9 cellular contexts compared by ENCODE assay signal in the genomic region with DNA sequence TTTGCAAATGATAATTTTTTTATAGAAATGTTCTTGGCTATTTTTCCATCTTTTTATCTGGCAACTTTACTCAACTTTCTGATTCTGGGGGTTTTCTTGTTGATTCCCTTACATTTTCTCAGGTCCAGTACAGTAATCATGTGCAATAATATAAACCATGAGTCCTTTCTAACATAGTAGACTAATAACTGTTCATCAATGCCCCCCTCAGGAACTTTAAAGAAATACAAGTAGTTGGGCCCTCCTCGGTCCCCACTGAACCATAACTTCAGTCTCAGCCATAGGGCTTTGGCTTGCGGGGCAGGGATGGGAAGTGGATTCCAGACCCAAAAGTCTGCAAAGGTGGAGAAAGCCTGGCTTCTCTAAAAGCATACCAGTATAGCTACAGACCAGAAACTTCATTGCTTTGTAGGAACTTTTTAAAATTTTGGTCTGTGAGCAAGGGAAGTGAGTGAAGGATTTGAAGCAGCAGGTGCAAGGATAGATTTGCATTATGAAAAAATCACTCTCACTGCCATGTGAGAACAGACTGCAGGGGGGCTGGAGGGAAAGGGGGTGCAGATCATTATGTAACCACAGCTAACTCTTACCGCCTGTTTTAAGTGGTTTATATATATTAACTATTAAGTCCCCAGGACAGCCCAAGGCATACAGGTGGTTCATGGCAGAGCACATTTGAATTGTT. TPM values are rescaled to one million over a fixed set of nuclear protein-coding genes. Genes with fewer than 3 reads are reported as not detected.
DNase-seq lines count a peak whose midpoint lies in the region; ATAC-seq, FAIRE-seq and TF ChIP-seq lines count a peak whose summit lies in the region.
"Had no signal": no experiment of that assay in that cellular context is flagged by ENCODE, and none has a peak within 500 bp of the region (broad histone marks: within the 10 kb centered on the region; RNA-seq: fewer than 3 reads in every experiment).

No MANE protein-coding gene starts in this region.

- H3K4me3 Mint-ChIP-seq in Calu3 (ENCODE audit: low read depth, unreplicated experiment), result no peak overlapping the region

- H3K36me3 ChIP-seq in PC-3 (ENCODE audit: low read depth, low read length), result no peaks in the 10 kb centered on the region
- H3K36me3 ChIP-seq in tibial nerve, result no peaks in the 10 kb centered on the region
- H3K36me3 ChIP-seq: upper lobe of left lung had no signal

- H4K20me1 ChIP-seq in PC-3 (ENCODE audit: low read length), result no peaks in the 10 kb centered on the region

- H3K36me3 Mint-ChIP-seq in Calu3 (ENCODE audit: insufficient read depth, unreplicated experiment), result no peaks in the 10 kb centered on the region

- no peaks in the 10 kb centered on the region for H3K9me3 Mint-ChIP-seq in Calu3 (ENCODE audit: low read depth, unreplicated experiment)

- TF ChIP-seq POLR2A in H54 (IDR thresholded peaks at IDR 0.05; ENCODE audit: low read depth, low read length) (no peak), tibial nerve (IDR thresholded peaks at IDR 0.05) (no peak)

- H3K27me3 Mint-ChIP-seq in Calu3 (ENCODE audit: unreplicated experiment), result peaks cover 85% of the 10 kb centered on the region

- BruUV-seq in Calu3 (replicated peaks; lab: Mats Ljungman, UMichigan) (no TSS peak), PC-3 (replicated peaks; lab: Mats Ljungman, UMichigan) (no TSS peak)

- H3K4me2 ChIP-seq in PC-3 (ENCODE audit: low read length), result no peak overlapping the region

- CTCF ChIA-PET in Calu3 (lab: Charles Lee) (interaction anchor here (0.7 to 1.5 kb wide), 2 partner anchors 64 to 186 kb away, joined by 3 to 4 read pairs; no protein-coding TSS in a partner anchor), PC-3 (lab: Charles Lee) (no interaction called here)

- no peaks in the 10 kb centered on the region for H3K79me2 ChIP-seq in PC-3 (ENCODE audit: low read length)

- peak; percentile 57 for ATAC-seq in PC-3
- no peak for ATAC-seq in HG03108 (IDR thresholded peaks at IDR 0.05; ENCODE audit: unreplicated experiment)

- H3K9ac ChIP-seq in PC-3 (ENCODE audit: low read length), result no peak overlapping the region

- FAIRE-seq in H54 (lab: Jason Lieb, UNC), result no peak

- no peak for DNase-seq in Calu3
- DNase-seq in H54 (ENCODE audit: insufficient read length, low spot score), result peak; percentile 70
- peak; percentile 50 for DNase-seq in PC-3
- DNase-seq in fibroblast of villous mesenchyme (ENCODE audit: low read depth), result peak; percentile 63
- no peak for DNase-seq in tibial nerve (ENCODE audit: low spot score in 2 of 2)
- no peak for DNase-seq in hippocampal formation (lab: John Stamatoyannopoulos, UW)
- no peak for DNase-seq in GM19238 (ENCODE audit: insufficient read length, low spot score)

- H3K9me2 ChIP-seq in PC-3 (replicated peaks; ENCODE audit: low read length), result no peaks in the 10 kb centered on the region

- H3F3A ChIP-seq in PC-3 (ENCODE audit: low read length, unreplicated experiment), result no peaks in the 10 kb centered on the region

- 43 to 47% methylated on average over 3 of the region's 3 CpGs for WGBS in tibial nerve, 2 donors

- TF ChIP-seq EP300 in tibial nerve (IDR thresholded peaks at IDR 0.05), result no peak

- no peak overlapping the region for H2AFZ ChIP-seq in PC-3 (ENCODE audit: low read length)

- no peaks in the 10 kb centered on the region for H3K9me3 ChIP-seq in PC-3 (ENCODE audit: low read length)
- no peaks in the 10 kb centered on the region for H3K9me3 ChIP-seq in tibial nerve
- H3K9me3 ChIP-seq: upper lobe of left lung had no signal

- intact Hi-C loops in Calu3 (cut with micrococcal nuclease; ENCODE audit: unreplicated experiment), result loop anchor here (2.0 kb wide), 1 partner anchor 38 kb away; no protein-coding TSS in a partner anchor
- intact Hi-C loops in PC-3 (cut with micrococcal nuclease), result loop anchor here (1.0 kb wide), 1 partner anchor 37 kb away; no protein-coding TSS in a partner anchor

- H3K4me1 Mint-ChIP-seq in Calu3 (ENCODE audit: low read depth, unreplicated experiment), result peaks cover 10% of the 10 kb centered on the region

- H3K4me1 ChIP-seq in PC-3 (ENCODE audit: insufficient read depth, low read length) (peaks cover 16% of the 10 kb centered on the region), tibial nerve (peaks cover 0 to 47% (median 20%) of the 10 kb centered on the region in 4 donors)

- POLR2A ChIA-PET in PC-3 (lab: Charles Lee; ENCODE audit: unreplicated experiment), result no interaction called here

- H3K27me3 ChIP-seq in PC-3 (ENCODE audit: low read length), result peaks cover 16% of the 10 kb centered on the region
- no peaks in the 10 kb centered on the region for H3K27me3 ChIP-seq in tibial nerve
- H3K27me3 ChIP-seq: upper lobe of left lung had no signal

- H3K27ac ChIP-seq in PC-3 (ENCODE audit: low read length) (no peak overlapping the region), tibial nerve (no peak overlapping the region)
- H3K27ac ChIP-seq: upper lobe of left lung had no signal

- TF ChIP-seq CTCF in Calu3 (IDR thresholded peaks at IDR 0.05; ENCODE audit: unreplicated experiment) (peak; percentile 18), PC-3 (conservative IDR thresholded peaks at IDR 0.05; ENCODE audit: low read depth, low read length) (peak; percentile 58), fibroblast of villous mesenchyme (IDR thresholded peaks at IDR 0.05; ENCODE audit: insufficient read depth, low read depth, low read length) (peak; percentile 58), tibial nerve (IDR thresholded peaks at IDR 0.05) (peak in 3 of 5 experiments; percentile 14 to 26 (median 26))

- no peak overlapping the region for H3K27ac Mint-ChIP-seq in Calu3 (ENCODE audit: unreplicated experiment)

- H3K4me3 ChIP-seq in PC-3 (ENCODE audit: low read length) (no peak overlapping the region), fibroblast of villous mesenchyme (ENCODE audit: low read depth, low read length) (no peak overlapping the region), tibial nerve (no peak overlapping the region)
- H3K4me3 ChIP-seq: upper lobe of left lung had no signal

RNA-seq across cellular contexts. Expression of gene TUB, which starts 10.5 kb away (rescaled TPM):
- total RNA-seq in Calu3 (2022) (1.5 and 2.2 TPM in 2 replicates), PC-3 (2014; rRNA removed) (3.2 and 3.3 TPM in 2 replicates), fibroblast of villous mesenchyme (1.9 and 5.2 TPM in 2 replicates), tibial nerve (10 to 100 TPM in 3 of 4 donors, 1 to 10 TPM in 1; 9.3 to 14.5 (median 12.5) TPM)

Comparison
In these comparisons a context has a peak if more than half of its experiments do, and no peak if none do; other contexts are left out.
1. DNase-seq: peak in H54 (single experiment), PC-3 (single experiment) and fibroblast of villous mesenchyme (single experiment); none in Calu3 (single experiment), tibial nerve (0 of 2), hippocampal formation (0 of 2) and GM19238 (single experiment).
2. Peak in every context shown above with its lines, with median percentiles within 50 percentile points of each other: CTCF ChIP-seq.